11 cellular contexts compared by ENCODE assay signal in genomic region chr6:137025786-137026730, GRCh38. TPM values are rescaled to one million over a fixed set of nuclear protein-coding genes. Genes with fewer than 3 reads are reported as not detected.
DNase-seq lines count a peak whose midpoint lies in the region; ATAC-seq and TF ChIP-seq lines count a peak whose summit lies in the region.
"Had no signal": no experiment of that assay in that cellular context is flagged by ENCODE, and none has a peak within 500 bp of the region (broad histone marks: within the 10 kb centered on the region; RNA-seq: fewer than 3 reads in every experiment).

No MANE protein-coding gene starts in this region.

- H3K18ac ChIP-seq in H9 (ENCODE audit: insufficient read length, low read depth, low read length) = no peak overlapping the region
- H3K18ac ChIP-seq in mesendoderm (ENCODE audit: low read length) = no peak overlapping the region

- WGBS in H9 (ENCODE audit: extremely low coverage, insufficient read length, low lambda C conversion rate) = no CpG with 5 or more reads among the region's 8 CpGs
- WGBS in mesendoderm (ENCODE audit: extremely low coverage, insufficient coverage, low lambda C conversion rate) = no CpG with 5 or more reads among the region's 8 CpGs

- H3K27me3 ChIP-seq in mucosa of stomach (ENCODE audit: control insufficient read depth, insufficient read depth, low read length) (no peaks in the 10 kb centered on the region), H9 (ENCODE audit: insufficient read depth, low read length) (no peaks in the 10 kb centered on the region), mesendoderm (ENCODE audit: insufficient read depth, low read length, poor library complexity) (no peaks in the 10 kb centered on the region)

- H3K23ac ChIP-seq in H9 (ENCODE audit: insufficient read length, low read depth, low read length) (no peak overlapping the region), mesendoderm (ENCODE audit: low read length) (no peak overlapping the region)

- peaks cover 45% of the 10 kb centered on the region for H3K4me1 ChIP-seq in mucosa of stomach (ENCODE audit: control insufficient read depth, insufficient read depth, low read length)
- no peaks in the 10 kb centered on the region for H3K4me1 ChIP-seq in H9 (ENCODE audit: insufficient read depth, low read length)
- H3K4me1 ChIP-seq in mesendoderm (ENCODE audit: control insufficient read depth, low read depth, low read length) = no peaks in the 10 kb centered on the region

- no peak overlapping the region for H4K91ac ChIP-seq in H9 (ENCODE audit: insufficient read length, low read depth, low read length)

- no peak overlapping the region for H3K4me2 ChIP-seq in H9 (ENCODE audit: insufficient read depth, insufficient read length, low read length)
- no peak overlapping the region for H3K4me2 ChIP-seq in mesendoderm (ENCODE audit: low read length)

- no peak overlapping the region for H2AFZ ChIP-seq in H9 (ENCODE audit: low read length)

- no peak overlapping the region for H3K4me3 Mint-ChIP-seq in endothelial cell (ENCODE audit: unreplicated experiment)
- H3K4me3 Mint-ChIP-seq in H9 = no peak overlapping the region

- ATAC-seq in HG03378 (IDR thresholded peaks at IDR 0.05; ENCODE audit: unreplicated experiment) = peak; percentile 61

- DNase-seq in GM12865 (ENCODE audit: low read depth) (peak; percentile 50), astrocyte of the hippocampus (ENCODE audit: low read depth, low spot score) (peak; percentile 45), endothelial cell (ENCODE audit: low spot score) (no peak), H9 (no peak), mesendoderm (no peak), NCI-H2171 treated with DMSO at 0.1 percent for 48 hours (lab: John Stamatoyannopoulos, UW) (no peak)
- DNase-seq: Karpas-422, posterior cingulate gyrus had no signal

- H3K27ac ChIP-seq in H9 (ENCODE audit: insufficient read length, low read depth, low read length) (no peak overlapping the region), mesendoderm (ENCODE audit: low read depth, low read length) (no peak overlapping the region)

- no peak overlapping the region for H3K4me3 ChIP-seq in GM12865 (ENCODE audit: low read depth, low read length)
- H3K4me3 ChIP-seq in mucosa of stomach (ENCODE audit: low read length) = no peak overlapping the region
- H3K4me3 ChIP-seq in mesendoderm (ENCODE audit: low read length) = no peak overlapping the region

- H3K27me3 Mint-ChIP-seq in endothelial cell (ENCODE audit: unreplicated experiment) = peaks cover 1% of the 10 kb centered on the region
- H3K27me3 Mint-ChIP-seq in H9 (ENCODE audit: low read depth) = peaks cover 3% of the 10 kb centered on the region

- H3K36me3 ChIP-seq in mucosa of stomach (ENCODE audit: control insufficient read depth, insufficient read depth, low read length) (no peaks in the 10 kb centered on the region), mesendoderm (ENCODE audit: control insufficient read depth, insufficient read depth, low read length) (no peaks in the 10 kb centered on the region)

- no peak overlapping the region for H2BK15ac ChIP-seq in H9 (ENCODE audit: low read depth, low read length)
- no peak overlapping the region for H2BK15ac ChIP-seq in mesendoderm (replicated peaks; ENCODE audit: low read depth)

- no peak overlapping the region for H2BK12ac ChIP-seq in H9 (ENCODE audit: insufficient read length, low read depth, low read length)

- no peaks in the 10 kb centered on the region for H3K79me1 ChIP-seq in H9 (ENCODE audit: insufficient read depth, low read depth, low read length, poor library complexity, severe bottlenecking)
- no peaks in the 10 kb centered on the region for H3K79me1 ChIP-seq in mesendoderm (ENCODE audit: low read length)

- H3K4me1 Mint-ChIP-seq in endothelial cell (ENCODE audit: unreplicated experiment) (peaks cover 8% of the 10 kb centered on the region), H9 (no peaks in the 10 kb centered on the region)
- H3K4me1 Mint-ChIP-seq: CD14-positive monocyte had no signal

- H3K27ac Mint-ChIP-seq in endothelial cell (ENCODE audit: unreplicated experiment) (no peak overlapping the region), H9 (no peak overlapping the region)
- H3K27ac Mint-ChIP-seq: CD14-positive monocyte had no signal

- TF ChIP-seq CTCF in GM12865 (IDR thresholded peaks at IDR 0.05; ENCODE audit: insufficient read depth, low read depth, low read length, missing control alignments) (no peak), endothelial cell (IDR thresholded peaks at IDR 0.05; ENCODE audit: unreplicated experiment) (no peak), H9 (conservative IDR thresholded peaks at IDR 0.05) (no peak)

- H3K56ac ChIP-seq in H9 (ENCODE audit: insufficient read length, low read depth, low read length) (no peak overlapping the region), mesendoderm (ENCODE audit: low read length) (no peak overlapping the region)

- H3K9me3 Mint-ChIP-seq in endothelial cell (ENCODE audit: unreplicated experiment) (no peaks in the 10 kb centered on the region), H9 (no peaks in the 10 kb centered on the region; a peak in 1 of 5 replicates)

- H2BK20ac ChIP-seq in H9 (ENCODE audit: low read depth, low read length, poor library complexity, severe bottlenecking) = no peak overlapping the region

- H3K14ac ChIP-seq in H9 (ENCODE audit: insufficient read depth, low read length) = no peak overlapping the region

- H3K79me2 ChIP-seq in H9 (ENCODE audit: insufficient read depth, low read length) = no peaks in the 10 kb centered on the region
- no peaks in the 10 kb centered on the region for H3K79me2 ChIP-seq in mesendoderm (ENCODE audit: control insufficient read depth, insufficient read depth, low read length)

- H3K36me3 Mint-ChIP-seq in endothelial cell (ENCODE audit: low read depth, unreplicated experiment) = no peaks in the 10 kb centered on the region
- H3K36me3 Mint-ChIP-seq in H9 (ENCODE audit: insufficient read depth in 1 of 3, low read depth in 3 of 3) = no peaks in the 10 kb centered on the region
- H3K36me3 Mint-ChIP-seq: CD14-positive monocyte had no signal

- no peaks in the 10 kb centered on the region for H4K20me1 ChIP-seq in H9 (ENCODE audit: control insufficient read depth, insufficient read depth, insufficient read length)

- H3K9ac ChIP-seq in mucosa of stomach (ENCODE audit: low read length) (peak overlapping the region; percentile 4), H9 (ENCODE audit: extremely low read depth, insufficient read length, low read length) (no peak overlapping the region), mesendoderm (ENCODE audit: low read length) (no peak overlapping the region)

- H2AK5ac ChIP-seq in H9 (ENCODE audit: insufficient read length, low read length) = no peak overlapping the region
- H2AK5ac ChIP-seq in mesendoderm (ENCODE audit: low read length) = no peak overlapping the region

- H4K8ac ChIP-seq in H9 (replicated peaks; ENCODE audit: insufficient read length, low read depth, low read length) (no peak overlapping the region), mesendoderm (ENCODE audit: low read depth, low read length) (no peak overlapping the region)

- H3K4ac ChIP-seq in H9 (ENCODE audit: low read depth, low read length) (no peak overlapping the region), mesendoderm (ENCODE audit: low read depth, low read length) (no peak overlapping the region)

- H4K5ac ChIP-seq in H9 (ENCODE audit: insufficient read length, low read depth, low read length) = no peak overlapping the region
- H4K5ac ChIP-seq in mesendoderm (ENCODE audit: low read length) = no peak overlapping the region

- no peak overlapping the region for H2BK120ac ChIP-seq in H9 (ENCODE audit: low read depth, low read length, poor library complexity, severe bottlenecking)
- no peak overlapping the region for H2BK120ac ChIP-seq in mesendoderm (ENCODE audit: low read depth, low read length)

- H3T11ph ChIP-seq in H9 (ENCODE audit: low read length) = no peak overlapping the region

- no peak overlapping the region for H2BK5ac ChIP-seq in H9 (ENCODE audit: insufficient read length, low read length)
- no peak overlapping the region for H2BK5ac ChIP-seq in mesendoderm (ENCODE audit: low read length)

- no peaks in the 10 kb centered on the region for H3K23me2 ChIP-seq in H9 (ENCODE audit: insufficient read length, low read depth, low read length, poor library complexity, severe bottlenecking)

- H3K9me3 ChIP-seq in mucosa of stomach (ENCODE audit: control insufficient read depth, low read length) = no peaks in the 10 kb centered on the region
- H3K9me3 ChIP-seq in H9 (ENCODE audit: control insufficient read depth, low read depth, low read length) = no peaks in the 10 kb centered on the region

RNA-seq across cellular contexts. Expression of gene IL20RA, which starts 18.7 kb away (rescaled TPM):
- 0.10 TPM for total RNA-seq in endothelial cell (ENCODE audit: unreplicated experiment)
- total RNA-seq in H9 (2021) = 0.55 and 0.74 TPM in 2 replicates
- 0.59 TPM for polyA plus RNA-seq in mesendoderm (2013, experiment 1 of 2)
- 0.50 TPM for polyA plus RNA-seq in mesendoderm (2013, experiment 2 of 2)
- polyA plus RNA-seq: CD14-positive monocyte had no signal

Comparison
In these comparisons a context has a peak if more than half of its experiments do, and no peak if none do; other contexts are left out.
1. DNase-seq: peak in GM12865 (single experiment) and astrocyte of the hippocampus (single experiment); none in endothelial cell (single experiment), H9 (single experiment), mesendoderm (single experiment) and NCI-H2171 treated with DMSO at 0.1 percent for 48 hours (single experiment).